Comparison of ENCODE assay signal across 24 cellular contexts in the genomic region with DNA sequence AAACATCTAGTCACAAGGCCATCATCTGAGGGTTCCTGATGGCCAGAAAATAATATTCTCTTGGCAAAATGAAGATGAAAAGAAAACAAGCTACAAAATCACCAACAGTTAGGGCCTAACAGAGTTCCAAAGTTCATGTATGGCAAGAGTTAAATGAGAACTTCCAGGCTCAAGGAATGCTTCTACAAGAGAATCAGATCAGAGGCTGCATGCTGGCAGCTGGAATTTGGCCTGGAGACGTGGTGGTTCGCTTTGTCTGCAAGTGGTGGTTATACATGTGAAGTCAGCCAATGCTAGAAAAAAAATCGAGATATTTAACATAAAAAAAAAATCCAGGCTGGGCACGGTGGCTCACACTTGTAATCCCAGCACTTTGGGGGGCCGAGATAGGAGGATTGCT. TPM values are rescaled to one million over a fixed set of nuclear protein-coding genes. Genes with fewer than 3 reads are reported as not detected.
A peak's percentile ranks its signal among the peaks of the same experiment; 100 is the strongest.
DNase-seq lines count a peak whose midpoint lies in the region; ATAC-seq, FAIRE-seq and TF ChIP-seq lines count a peak whose summit lies in the region.
"Had no signal": no experiment of that assay in that cellular context is flagged by ENCODE, and none has a peak within 500 bp of the region (broad histone marks: within the 10 kb centered on the region; RNA-seq: fewer than 3 reads in every experiment).

No MANE protein-coding gene starts in this region.

- H3K27ac Mint-ChIP-seq in activated CD8-positive, alpha-beta T cell treated with anti-CD3 and anti-CD28 coated beads for 36 hours: peak overlapping the region; percentile 91
- no peak overlapping the region for H3K27ac Mint-ChIP-seq in activated CD8-positive, alpha-beta T cell treated with anti-CD3 and anti-CD28 coated beads, Interleukin-2, amount 10 ng/mL, durations not matched to agents 7 days and 5 days
- H3K27ac Mint-ChIP-seq in stimulated activated naive CD8-positive, alpha-beta T cell treated with anti-CD3 and anti-CD28 coated beads, Interleukin-15, amount 100 ng/mL, for 72 hours: peak overlapping the region in 1 of 2 donors; percentile 61
- H3K27ac Mint-ChIP-seq: progenitor cell of endocrine pancreas had no signal

- TF ChIP-seq CTCF in activated CD8-positive, alpha-beta T cell treated with anti-CD3 and anti-CD28 coated beads for 36 hours (IDR thresholded peaks at IDR 0.05): no peak
- no peak for TF ChIP-seq CTCF in GM12878 (IDR thresholded peaks at IDR 0.05 in 2 of 3, conservative IDR thresholded peaks at IDR 0.05 in 1 of 3; ENCODE audit: control insufficient read depth in 2 of 3, extremely low read depth in 1 of 3, insufficient read depth in 1 of 3, low read depth in 3 of 3, low read length in 3 of 3)

- peak overlapping the region; percentile 76 for H3K4me3 Mint-ChIP-seq in activated CD8-positive, alpha-beta T cell treated with anti-CD3 and anti-CD28 coated beads for 36 hours
- no peak overlapping the region for H3K4me3 Mint-ChIP-seq in activated CD8-positive, alpha-beta T cell treated with anti-CD3 and anti-CD28 coated beads, Interleukin-2, amount 10 ng/mL, durations not matched to agents 7 days and 5 days
- H3K4me3 Mint-ChIP-seq in stimulated activated naive CD8-positive, alpha-beta T cell treated with anti-CD3 and anti-CD28 coated beads, Interleukin-15, amount 100 ng/mL, for 72 hours: peak overlapping the region; percentile 83 to 95
- H3K4me3 Mint-ChIP-seq: H9 had no signal

- peak; percentile 23 for TF ChIP-seq POLR2A in GM19193 (IDR thresholded peaks at IDR 0.05; ENCODE audit: extremely low read depth, insufficient read depth, insufficient read length)
- no peak for TF ChIP-seq POLR2A in GM12878 (IDR thresholded peaks at IDR 0.05; ENCODE audit: low read depth, low read length)

- H3K27ac ChIP-seq in GM12878 (ENCODE audit: control insufficient read depth, insufficient read depth): no peak overlapping the region
- H3K27ac ChIP-seq: tibial nerve had no signal

- H3K9ac ChIP-seq in GM12878 (ENCODE audit: control insufficient read depth, insufficient read depth, low read length): no peak overlapping the region

- H3K4me2 ChIP-seq in GM12878 (ENCODE audit: control insufficient read depth, insufficient read depth): peak overlapping the region; percentile 15
- H3K4me2 ChIP-seq: smooth muscle cell had no signal

- H3K9me3 Mint-ChIP-seq in activated CD8-positive, alpha-beta T cell treated with anti-CD3 and anti-CD28 coated beads for 36 hours: no peaks in the 10 kb centered on the region
- H3K9me3 Mint-ChIP-seq in activated CD8-positive, alpha-beta T cell treated with anti-CD3 and anti-CD28 coated beads, Interleukin-2, amount 10 ng/mL, durations not matched to agents 7 days and 5 days (ENCODE audit: insufficient read depth): no peaks in the 10 kb centered on the region
- H3K9me3 Mint-ChIP-seq in stimulated activated naive CD8-positive, alpha-beta T cell treated with anti-CD3 and anti-CD28 coated beads, Interleukin-15, amount 100 ng/mL, for 72 hours: no peaks in the 10 kb centered on the region
- H3K9me3 Mint-ChIP-seq: CD4-positive, alpha-beta T cell; H9; naive thymus-derived CD8-positive, alpha-beta T cell had no signal

- H4K20me1 ChIP-seq in GM12878 (ENCODE audit: control insufficient read depth, insufficient read depth): no peaks in the 10 kb centered on the region

- TF ChIP-seq EP300 in GM12878 (IDR thresholded peaks at IDR 0.05; ENCODE audit: borderline replicate concordance in 1 of 2, control insufficient read depth in 1 of 2, low read depth in 2 of 2, low read length in 2 of 2): no peak

- 90% methylated on average over 5 of the region's 5 CpGs for WGBS in GM12878 (ENCODE audit: insufficient coverage, insufficient replicate concordance, low lambda C conversion rate, missing lambda C conversion rate)

- H3K4me1 ChIP-seq in GM12878 (ENCODE audit: control insufficient read depth, insufficient read depth, low read length): no peaks in the 10 kb centered on the region; the same call in 1 of the 2 replicates

- no TSS peak for BruUV-seq in GM12878 (replicated peaks; lab: Mats Ljungman, UMichigan)

- POLR2A ChIA-PET in activated CD8-positive, alpha-beta T cell treated with anti-CD3 and anti-CD28 coated beads for 36 hours (lab: Charles Lee): interaction anchor here (0.6 to 1.3 kb wide), 5 partner anchors 9 to 94 kb away, joined by 3 to 4 read pairs (median 4); no protein-coding TSS in a partner anchor
- POLR2A ChIA-PET in activated CD8-positive, alpha-beta T cell treated with anti-CD3 and anti-CD28 coated beads, Interleukin-2, amount 10 ng/mL, durations not matched to agents 7 days and 5 days (lab: Charles Lee): no interaction called here
- POLR2A ChIA-PET in GM12878 (lab: Charles Lee): no interaction called here

- FAIRE-seq in GM12878 (lab: Jason Lieb, UNC): no peak
- FAIRE-seq: GM19239 had no signal

- in situ Hi-C loops in GM12878 (cut with MboI): no loop called here

- SMC1A ChIA-PET in GM12878 (lab: Charles Lee; ENCODE audit: uncharacterized antibody, unreplicated experiment): interaction anchor here (5.4 kb wide), 1 partner anchor 19 kb away, joined by 27 read pairs; no protein-coding TSS in a partner anchor

- no peak for TF ChIP-seq RAD21 in GM12878 (IDR thresholded peaks at IDR 0.05; ENCODE audit: insufficient read depth, low read depth, low read length)

- no peak for DNase-seq in activated CD8-positive, alpha-beta T cell treated with anti-CD3 and anti-CD28 coated beads for 36 hours
- no peak for DNase-seq in activated CD8-positive, alpha-beta T cell treated with anti-CD3 and anti-CD28 coated beads, Interleukin-2, amount 10 ng/mL, durations not matched to agents 7 days and 5 days
- DNase-seq in GM12878 (ENCODE audit: low read depth, low spot score): no peak
- DNase-seq in stimulated activated naive CD8-positive, alpha-beta T cell treated with anti-CD3 and anti-CD28 coated beads, Interleukin-15, amount 100 ng/mL, for 72 hours: no peak
- DNase-seq in SHP77 treated with DMSO at 0.1 percent for 48 hours (lab: John Stamatoyannopoulos, UW): no peak
- DNase-seq: activated naive CD4-positive, alpha-beta T cell treated with Interleukin-2 at 50 U/mL for 16 hours; CD4-positive, alpha-beta T cell; effector CD4-positive, alpha-beta T cell; H9; KG1; naive thymus-derived CD8-positive, alpha-beta T cell; stimulated activated CD4-positive, alpha-beta T cell treated with anti-CD3 and anti-CD28 coated beads, Interleukin-4, amount 100 ng/mL, for 4 hours; stimulated activated CD8-positive, alpha-beta memory T cell treated with anti-CD3 and anti-CD28 coated beads, Interleukin-4, amount 100 ng/mL, for 48 hours had no signal

- peaks cover 65% of the 10 kb centered on the region for H3K4me1 Mint-ChIP-seq in activated CD8-positive, alpha-beta T cell treated with anti-CD3 and anti-CD28 coated beads for 36 hours (ENCODE audit: low read depth)
- peaks cover 62% of the 10 kb centered on the region for H3K4me1 Mint-ChIP-seq in activated CD8-positive, alpha-beta T cell treated with anti-CD3 and anti-CD28 coated beads, Interleukin-2, amount 10 ng/mL, durations not matched to agents 7 days and 5 days (ENCODE audit: low read depth)
- peaks cover 42% of the 10 kb centered on the region for H3K4me1 Mint-ChIP-seq in stimulated activated naive CD8-positive, alpha-beta T cell treated with anti-CD3 and anti-CD28 coated beads, Interleukin-15, amount 100 ng/mL, for 72 hours

- H3K27me3 Mint-ChIP-seq in activated CD8-positive, alpha-beta T cell treated with anti-CD3 and anti-CD28 coated beads for 36 hours: no peaks in the 10 kb centered on the region
- no peaks in the 10 kb centered on the region for H3K27me3 Mint-ChIP-seq in activated CD8-positive, alpha-beta T cell treated with anti-CD3 and anti-CD28 coated beads, Interleukin-2, amount 10 ng/mL, durations not matched to agents 7 days and 5 days (ENCODE audit: low read depth)
- no peaks in the 10 kb centered on the region for H3K27me3 Mint-ChIP-seq in stimulated activated naive CD8-positive, alpha-beta T cell treated with anti-CD3 and anti-CD28 coated beads, Interleukin-15, amount 100 ng/mL, for 72 hours
- H3K27me3 Mint-ChIP-seq: CD4-positive, alpha-beta T cell; naive thymus-derived CD8-positive, alpha-beta T cell; progenitor cell of endocrine pancreas had no signal

- H3K27me3 ChIP-seq in GM12878 (replicated peaks in 1 of 2; ENCODE audit: control insufficient read depth in 2 of 2, insufficient read depth in 2 of 2, low read length in 1 of 2): no peaks in the 10 kb centered on the region
- H3K27me3 ChIP-seq: tibial nerve had no signal

- peaks cover 91% of the 10 kb centered on the region for H3K36me3 Mint-ChIP-seq in activated CD8-positive, alpha-beta T cell treated with anti-CD3 and anti-CD28 coated beads for 36 hours (ENCODE audit: low read depth)
- H3K36me3 Mint-ChIP-seq in activated CD8-positive, alpha-beta T cell treated with anti-CD3 and anti-CD28 coated beads, Interleukin-2, amount 10 ng/mL, durations not matched to agents 7 days and 5 days (ENCODE audit: low read depth): peaks cover 69% of the 10 kb centered on the region

- no peaks in the 10 kb centered on the region; a peak in 2 of 4 replicates for H3K36me3 ChIP-seq in GM12878 (ENCODE audit: control insufficient read depth in 2 of 2, insufficient read depth in 2 of 2, low read length in 1 of 2)

- peaks cover 86% of the 10 kb centered on the region for H3K79me2 ChIP-seq in GM12878 (ENCODE audit: control insufficient read depth, insufficient read depth, low read length)

- CTCF ChIA-PET in activated CD8-positive, alpha-beta T cell treated with anti-CD3 and anti-CD28 coated beads for 36 hours (lab: Charles Lee): interaction anchor here (1.0 to 1.4 kb wide), 3 partner anchors 14 to 53 kb away, joined by 3 read pairs; partner anchors contain the start of gene ERICH6
- CTCF ChIA-PET in activated CD8-positive, alpha-beta T cell treated with anti-CD3 and anti-CD28 coated beads, Interleukin-2, amount 10 ng/mL, durations not matched to agents 7 days and 5 days (lab: Charles Lee): interaction anchor here (1.0 kb wide), 1 partner anchor 9 kb away, joined by 3 read pairs; no protein-coding TSS in a partner anchor
- CTCF ChIA-PET in GM12878 (lab: Yijun Ruan, JAX): interaction anchor here (0.8 to 2.5 kb wide), 3 partner anchors 15 to 80 kb away, joined by 3 to 8 read pairs (median 4); no protein-coding TSS in a partner anchor

- no peaks in the 10 kb centered on the region for H3K9me3 ChIP-seq in GM12878 (replicated peaks; ENCODE audit: control insufficient read depth, insufficient read depth, low read length)
- H3K9me3 ChIP-seq: tibial nerve had no signal

- H3K4me3 ChIP-seq in GM12878: no peak overlapping the region
- H3K4me3 ChIP-seq: lung, SK-N-MC, smooth muscle cell, tibial nerve had no signal

- RAD21 ChIA-PET in GM12878 (lab: Charles Lee; ENCODE audit: unreplicated experiment): interaction anchor here (1.2 to 3.0 kb wide), 4 partner anchors 14 to 164 kb away, joined by 3 to 11 read pairs (median 4); no protein-coding TSS in a partner anchor

- H2AFZ ChIP-seq in GM12878 (ENCODE audit: control insufficient read depth, low read depth, low read length): no peak overlapping the region

- ATAC-seq in activated CD8-positive, alpha-beta T cell treated with anti-CD3 and anti-CD28 coated beads for 36 hours: no peak
- no peak for ATAC-seq in activated CD8-positive, alpha-beta T cell treated with anti-CD3 and anti-CD28 coated beads, Interleukin-2, amount 10 ng/mL, durations not matched to agents 7 days and 5 days
- no peak for ATAC-seq in GM12878
- ATAC-seq in stimulated activated naive CD8-positive, alpha-beta T cell treated with anti-CD3 and anti-CD28 coated beads, Interleukin-15, amount 100 ng/mL, for 72 hours: no peak
- no peak for ATAC-seq in HG03442 (IDR thresholded peaks at IDR 0.05; ENCODE audit: unreplicated experiment)
- no peak for ATAC-seq in GM21723 (IDR thresholded peaks at IDR 0.05; ENCODE audit: unreplicated experiment)
- ATAC-seq: naive thymus-derived CD8-positive, alpha-beta T cell; Panc1 had no signal

- intact Hi-C loops in activated CD8-positive, alpha-beta T cell treated with anti-CD3 and anti-CD28 coated beads for 36 hours (cut with micrococcal nuclease): no loop called here
- intact Hi-C loops in GM12878 (cut with micrococcal nuclease; ENCODE audit: unreplicated experiment): no loop called here

RNA-seq across cellular contexts. Expression of gene SIAH2, which starts 5.6 kb away (rescaled TPM):
- total RNA-seq in activated CD8-positive, alpha-beta T cell treated with anti-CD3 and anti-CD28 coated beads for 36 hours: 10 to 100 TPM; 90.3 to 91.1 TPM
- total RNA-seq in activated CD8-positive, alpha-beta T cell treated with anti-CD3 and anti-CD28 coated beads, Interleukin-2, amount 10 ng/mL, durations not matched to agents 7 days and 5 days: 10 to 100 TPM; 31.5 to 32.3 TPM
- total RNA-seq in GM12878 (2013; cell fraction: nucleolus; rRNA removed): 14.5 and 16.2 TPM in 2 replicates
- total RNA-seq in GM12878 (2014; rRNA removed) (41.4 and 47.0 TPM in 2 replicates), GM12878 (2014; rRNA removed; fragmentation: Illumina TruSeq; extraction: Trizol) (26.9 and 27.8 TPM in 2 replicates), GM12878 (2021) (31.7 and 38.0 TPM in 2 replicates)
- polyA plus RNA-seq in GM12878 (2011; ENCODE audit: low read depth): 8.3 TPM
- polyA plus RNA-seq in GM12878 (2011; rRNA removed) (42.3 and 51.5 TPM in 2 replicates), GM12878 (2014; fragmentation: Illumina TruSeq; extraction: Trizol) (33.7 and 37.2 TPM in 2 replicates), GM12878 (2014; fragmentation: Nextera tagmentation; extraction: Ambion mirVana) (10 to 100 TPM in 1 of 2 experiments, 1 to 10 TPM in 1; 6.1 to 14.2 TPM), GM12878 (2014; rRNA removed) (41.4 and 43.0 TPM in 2 replicates), GM12878 (2016; fragmentation: Nextera tagmentation; extraction: Ambion mirVana) (10 to 100 TPM in 1 of 2 experiments, 1 to 10 TPM in 1; 3.3 to 16.3 TPM)
- polyA plus RNA-seq in GM12878 (2011; cell fraction: cytosol; rRNA removed): 77.7 and 114 TPM in 2 replicates
- 83.3 and 88.1 TPM in 2 replicates for polyA plus RNA-seq in GM12878 (2011; cell fraction: nucleus; rRNA removed)
- 13.3 and 27.8 TPM in 2 replicates for polyA plus RNA-seq in GM12878 (2012)
- polyA minus RNA-seq in GM12878 (2011; rRNA and poly(A)+ RNA removed): 59.1 and 114 TPM in 2 replicates
- polyA minus RNA-seq in GM12878 (2011; cell fraction: cytosol; rRNA and poly(A)+ RNA removed): 28.7 and 37.3 TPM in 2 replicates
- polyA minus RNA-seq in GM12878 (2011; cell fraction: nucleus; rRNA and poly(A)+ RNA removed): 13.7 and 23.2 TPM in 2 replicates

RNA-seq across cellular contexts. Expression of gene ERICH6, which starts 53.6 kb away (rescaled TPM):
- total RNA-seq in activated CD8-positive, alpha-beta T cell treated with anti-CD3 and anti-CD28 coated beads for 36 hours: not detected
- total RNA-seq in activated CD8-positive, alpha-beta T cell treated with anti-CD3 and anti-CD28 coated beads, Interleukin-2, amount 10 ng/mL, durations not matched to agents 7 days and 5 days: under 1 TPM; 0.21 to 0.60 TPM
- not detected in 2 replicates for total RNA-seq in GM12878 (2013; cell fraction: nucleolus; rRNA removed)
- total RNA-seq in GM12878 (2014; rRNA removed) (0.06 TPM in 1 of 2 replicates, not detected in the other), GM12878 (2014; rRNA removed; fragmentation: Illumina TruSeq; extraction: Trizol) (0.04 and 0.09 TPM in 2 replicates), GM12878 (2021) (0.40 TPM in 1 of 2 replicates, not detected in the other)
- polyA plus RNA-seq in GM12878 (2011; ENCODE audit: low read depth): not detected
- polyA plus RNA-seq in GM12878 (2011; rRNA removed) (not detected in 2 replicates), GM12878 (2014; fragmentation: Illumina TruSeq; extraction: Trizol) (not detected in 2 replicates), GM12878 (2014; fragmentation: Nextera tagmentation; extraction: Ambion mirVana) (under 1 TPM in 1 of 2 experiments, not detected in 1; 0.40 TPM), GM12878 (2014; rRNA removed) (not detected in 2 replicates), GM12878 (2016; fragmentation: Nextera tagmentation; extraction: Ambion mirVana) (under 1 TPM in 1 of 2 experiments, not detected in 1; 0.39 TPM)
- 0.18 TPM in 1 of 2 replicates, not detected in the other for polyA plus RNA-seq in GM12878 (2011; cell fraction: cytosol; rRNA removed)
- polyA plus RNA-seq in GM12878 (2011; cell fraction: nucleus; rRNA removed): 0.25 TPM in 1 of 2 replicates, not detected in the other
- 0.09 TPM in 1 of 2 replicates, not detected in the other for polyA plus RNA-seq in GM12878 (2012)
- polyA minus RNA-seq in GM12878 (2011; rRNA and poly(A)+ RNA removed): not detected in 2 replicates
- 0.42 TPM in 1 of 2 replicates, not detected in the other for polyA minus RNA-seq in GM12878 (2011; cell fraction: cytosol; rRNA and poly(A)+ RNA removed)
- polyA minus RNA-seq in GM12878 (2011; cell fraction: nucleus; rRNA and poly(A)+ RNA removed): 0.12 TPM in 1 of 2 replicates, not detected in the other
- total RNA-seq: CD4-positive, alpha-beta T cell; Daoy; H9; naive thymus-derived CD8-positive, alpha-beta T cell; progenitor cell of endocrine pancreas; smooth muscle cell had no signal
- polyA plus RNA-seq: lung had no signal
